In genomic region chr7:140440593-140440992, GRCh38 we compare ENCODE assay signal across 18 cellular contexts. TPM values are rescaled to one million over a fixed set of nuclear protein-coding genes. Genes with fewer than 3 reads are reported as not detected.
DNase-seq lines count a peak whose midpoint lies in the region; ATAC-seq, FAIRE-seq and TF ChIP-seq lines count a peak whose summit lies in the region.
"Had no signal": no experiment of that assay in that cellular context is flagged by ENCODE, and none has a peak within 500 bp of the region (broad histone marks: within the 10 kb centered on the region; RNA-seq: fewer than 3 reads in every experiment).

No MANE protein-coding gene starts in this region.

- no peak overlapping the region for H3K9ac ChIP-seq in K562 (ENCODE audit: insufficient read depth in 1 of 2, low read depth in 2 of 2, low read length in 2 of 2)

- H3K9me2 ChIP-seq in GM23338 (ENCODE audit: insufficient read depth): no peaks in the 10 kb centered on the region

- peaks cover 5% of the 10 kb centered on the region for H3K27me3 Mint-ChIP-seq in GM23338 (ENCODE audit: insufficient read depth, low read depth, poor library complexity)
- peaks cover 1% of the 10 kb centered on the region for H3K27me3 Mint-ChIP-seq in activated naive CD8-positive, alpha-beta T cell treated with anti-CD3 and anti-CD28 coated beads, Interleukin-2, amount 50 U/mL, for 24 hours
- H3K27me3 Mint-ChIP-seq: B cell; CD4-positive, CD25-positive, alpha-beta regulatory T cell had no signal

- no peaks in the 10 kb centered on the region for H3K79me2 ChIP-seq in GM23338 (replicated peaks; ENCODE audit: insufficient read depth)
- no peaks in the 10 kb centered on the region for H3K79me2 ChIP-seq in K562 (ENCODE audit: control insufficient read depth, insufficient read depth, low read length)

- FAIRE-seq in K562 (lab: Jason Lieb, UNC): no peak
- FAIRE-seq: D721Med, GM19239, H1 had no signal

- TF ChIP-seq EP300 in K562 (IDR thresholded peaks at IDR 0.05; ENCODE audit: low read length): no peak

- H3K27ac ChIP-seq in GM23338 (ENCODE audit: low read depth): 0 out of 2 replicates have a peak overlapping the region, but pooled peaks have one; percentile 3
- no peak overlapping the region for H3K27ac ChIP-seq in K562 (ENCODE audit: extremely low read depth, low read depth, low read length)
- H3K27ac ChIP-seq in foreskin keratinocyte: no peak overlapping the region

- H3K9me3 ChIP-seq in K562 (replicated peaks; ENCODE audit: control insufficient read depth, insufficient read depth, low read depth, low read length): no peaks in the 10 kb centered on the region
- H3K9me3 ChIP-seq: HAP-1 had no signal

- TF ChIP-seq CTCF in GM23338 (conservative IDR thresholded peaks at IDR 0.05; ENCODE audit: low read depth in 2 of 2) (no peak), K562 (IDR thresholded peaks at IDR 0.05 in 2 of 3, conservative IDR thresholded peaks at IDR 0.05 in 1 of 3; ENCODE audit: insufficient read depth in 2 of 3, low read depth in 1 of 3, low read length in 3 of 3) (no peak), foreskin keratinocyte (conservative IDR thresholded peaks at IDR 0.05) (no peak)

- TF ChIP-seq POLR2A in K562 (conservative IDR thresholded peaks at IDR 0.05): no peak

- H3K27me3 ChIP-seq in GM23338 (ENCODE audit: insufficient read depth): no peaks in the 10 kb centered on the region
- peaks cover 3 to 5% of the 10 kb centered on the region in 2 experiments for H3K27me3 ChIP-seq in K562 (ENCODE audit: control insufficient read depth in 2 of 2, insufficient read depth in 2 of 2, low read length in 2 of 2)
- H3K27me3 ChIP-seq in foreskin keratinocyte: no peaks in the 10 kb centered on the region

- intact Hi-C loops in K562 (cut with micrococcal nuclease): loop anchor here (5.0 kb wide), 2 partner anchors 38 to 113 kb away; partner anchors contain the start of gene RAB19

- H4K20me1 ChIP-seq in GM23338 (replicated peaks; ENCODE audit: insufficient read depth): no peaks in the 10 kb centered on the region
- no peaks in the 10 kb centered on the region for H4K20me1 ChIP-seq in K562 (replicated peaks; ENCODE audit: control insufficient read depth, insufficient read depth, low read length)

- no peaks in the 10 kb centered on the region for H3K4me1 Mint-ChIP-seq in GM23338
- peaks cover 7% of the 10 kb centered on the region for H3K4me1 Mint-ChIP-seq in activated naive CD8-positive, alpha-beta T cell treated with anti-CD3 and anti-CD28 coated beads, Interleukin-2, amount 50 U/mL, for 24 hours
- H3K4me1 Mint-ChIP-seq: B cell; CD8-positive, alpha-beta memory T cell had no signal

- H3K4me1 ChIP-seq in GM23338 (ENCODE audit: insufficient read depth): no peaks in the 10 kb centered on the region
- peaks cover 2 to 5% of the 10 kb centered on the region in 2 experiments; a peak in 4 of 5 replicates for H3K4me1 ChIP-seq in K562 (replicated peaks in 1 of 2; ENCODE audit: control insufficient read depth in 2 of 2, insufficient read depth in 2 of 2, low read length in 2 of 2)
- no peaks in the 10 kb centered on the region for H3K4me1 ChIP-seq in foreskin keratinocyte
- H3K4me1 ChIP-seq: HAP-1 had no signal

- H2AFZ ChIP-seq in GM23338 (no peak overlapping the region), K562 (ENCODE audit: low read depth, low read length) (no peak overlapping the region)

- H3K4me3 ChIP-seq in GM23338 (no peak overlapping the region), K562 (no peak overlapping the region)
- H3K4me3 ChIP-seq: HAP-1 had no signal

- CTCF ChIA-PET in K562 (lab: Yijun Ruan, JAX; ENCODE audit: low intra/inter-chr PET ratio): no interaction called here

- H3F3A ChIP-seq in GM23338 (replicated peaks; ENCODE audit: low read depth): 0 out of 2 replicates have a peak, but pooled peaks cover 3% of the 10 kb centered on the region

- no peaks in the 10 kb centered on the region for H3K9me1 ChIP-seq in K562 (ENCODE audit: control insufficient read depth, insufficient read depth, low read length)

- no TSS peak for BruUV-seq in K562 (replicated peaks; lab: Mats Ljungman, UMichigan)

- POLR2A ChIA-PET in K562 (lab: Yijun Ruan, JAX): interaction anchor here (0.6 to 1.5 kb wide), 5 partner anchors 11 to 807 kb away, joined by 3 to 5 read pairs (median 4); partner anchors contain the start of gene SLC37A3

- no peak for TF ChIP-seq RAD21 in K562 (CRISPR knock-in tag; conservative IDR thresholded peaks at IDR 0.05 in 1 of 2, IDR thresholded peaks at IDR 0.05 in 1 of 2)

- no peak overlapping the region for H3K27ac Mint-ChIP-seq in GM23338
- no peak overlapping the region for H3K27ac Mint-ChIP-seq in activated naive CD8-positive, alpha-beta T cell treated with anti-CD3 and anti-CD28 coated beads, Interleukin-2, amount 50 U/mL, for 24 hours
- H3K27ac Mint-ChIP-seq: B cell; CD4-positive, CD25-positive, alpha-beta regulatory T cell; CD8-positive, alpha-beta memory T cell had no signal

- ATAC-seq in GM23338 (no peak), K562 (no peak), foreskin keratinocyte (no peak)
- ATAC-seq in activated naive CD8-positive, alpha-beta T cell treated with anti-CD3 and anti-CD28 coated beads, Interleukin-2, amount 50 U/mL, for 24 hours: no peak

- in situ Hi-C loops in K562 (cut with MboI): no loop called here

- DNase-seq in EH (ENCODE audit: low read depth) (peak; percentile 19), GM23338 (ENCODE audit: low spot score) (no peak), M059J (ENCODE audit: low read depth) (peak; percentile 59), K562 (ENCODE audit: extremely low read depth in 1 of 4, low spot score in 3 of 4) (no peak), foreskin keratinocyte (no peak)
- no peak for DNase-seq in activated naive CD8-positive, alpha-beta T cell treated with anti-CD3 and anti-CD28 coated beads, Interleukin-2, amount 50 U/mL, for 24 hours
- no peak for DNase-seq in stimulated activated CD4-positive, alpha-beta T cell treated with anti-CD3 and anti-CD28 coated beads, Interleukin-12 subunit alpha, Interleukin-12 subunit beta, amount 100 ng/mL, for 4 hours
- DNase-seq: C1 segment of cervical spinal cord; CD4-positive, CD25-positive, alpha-beta regulatory T cell; CD8-positive, alpha-beta memory T cell; COR-L47; GF-D8 had no signal

- 17% methylated on average over 3 of the region's 3 CpGs for WGBS in K562 (ENCODE audit: insufficient coverage, low coverage, missing lambda C conversion rate)

- H3K36me3 ChIP-seq in GM23338 (ENCODE audit: insufficient read depth) (no peaks in the 10 kb centered on the region), K562 (ENCODE audit: control insufficient read depth, insufficient read depth, low read length) (no peaks in the 10 kb centered on the region)
- H3K36me3 ChIP-seq: HAP-1 had no signal

- H3K4me3 Mint-ChIP-seq in GM23338: no peak overlapping the region
- H3K4me3 Mint-ChIP-seq in activated naive CD8-positive, alpha-beta T cell treated with anti-CD3 and anti-CD28 coated beads, Interleukin-2, amount 50 U/mL, for 24 hours: no peak overlapping the region
- H3K4me3 Mint-ChIP-seq: B cell; CD4-positive, CD25-positive, alpha-beta regulatory T cell; CD8-positive, alpha-beta memory T cell had no signal

- no peaks in the 10 kb centered on the region for H3K9me3 Mint-ChIP-seq in GM23338
- H3K9me3 Mint-ChIP-seq in activated naive CD8-positive, alpha-beta T cell treated with anti-CD3 and anti-CD28 coated beads, Interleukin-2, amount 50 U/mL, for 24 hours: no peaks in the 10 kb centered on the region
- H3K9me3 Mint-ChIP-seq: CD4-positive, CD25-positive, alpha-beta regulatory T cell; CD8-positive, alpha-beta memory T cell had no signal

- no peak overlapping the region for H3K4me2 ChIP-seq in GM23338
- no peak overlapping the region for H3K4me2 ChIP-seq in K562 (ENCODE audit: insufficient read depth, low read length)

- no peaks in the 10 kb centered on the region; the same call in 1 of the 3 replicates for H3K36me3 Mint-ChIP-seq in GM23338 (ENCODE audit: low read depth)
- H3K36me3 Mint-ChIP-seq in activated naive CD8-positive, alpha-beta T cell treated with anti-CD3 and anti-CD28 coated beads, Interleukin-2, amount 50 U/mL, for 24 hours (ENCODE audit: low read depth): no peaks in the 10 kb centered on the region
- H3K36me3 Mint-ChIP-seq: CD4-positive, CD25-positive, alpha-beta regulatory T cell; CD8-positive, alpha-beta memory T cell had no signal

RNA-seq across cellular contexts. Expression of gene RAB19, which starts 36.7 kb away (rescaled TPM):
- 5.2 and 15.0 TPM in 2 replicates for total RNA-seq in GM23338 (2014; rRNA removed; shearing (Covaris generic))
- polyA plus RNA-seq in GM23338 (2016; fragmentation: Nextera tagmentation; extraction: Ambion mirVana) (1.3 and 2.5 TPM in 2 replicates), K562 (2011; rRNA removed) (0.14 TPM in 1 of 2 replicates, not detected in the other), K562 (2014; fragmentation: Illumina TruSeq; extraction: Trizol) (not detected in 2 replicates), K562 (2014; fragmentation: Nextera tagmentation; extraction: Ambion mirVana) (not detected), K562 (2014; rRNA removed) (not detected in 2 replicates), foreskin keratinocyte (not detected in 2 replicates)
- total RNA-seq in M059J (2014; rRNA removed; shearing (Covaris generic)): not detected in 2 replicates
- not detected in 2 replicates for total RNA-seq in K562 (2011; cell fraction: chromatin; rRNA removed; ENCODE audit: low replicate concordance)
- not detected in 2 replicates for total RNA-seq in K562 (2011; cell fraction: nucleolus; rRNA removed)
- not detected in 2 replicates for total RNA-seq in K562 (2011; cell fraction: nucleoplasm; rRNA removed)
- total RNA-seq in K562 (2014; rRNA removed) (not detected in 2 replicates), K562 (2014; rRNA removed; fragmentation: Illumina TruSeq; extraction: Trizol) (not detected in 2 replicates), K562 (2015; rRNA removed; fragmentation: Illumina TruSeq; extraction: Trizol) (not detected in 2 replicates), K562 (2021) (0.31 TPM in 1 of 2 replicates, not detected in the other), foreskin keratinocyte (0.21 TPM in 1 of 2 replicates, not detected in the other)
- not detected in 2 replicates for polyA plus RNA-seq in K562 (2011; cell fraction: cytosol; rRNA removed)
- not detected in 2 replicates for polyA plus RNA-seq in K562 (2011; cell fraction: nucleus; rRNA removed)
- polyA plus RNA-seq in K562 (2012): not detected in 2 replicates
- not detected in 2 replicates for polyA minus RNA-seq in K562 (2011; rRNA and poly(A)+ RNA removed)
- polyA minus RNA-seq in K562 (2011; cell fraction: cytosol; rRNA and poly(A)+ RNA removed): not detected in 2 replicates
- polyA minus RNA-seq in K562 (2011; cell fraction: nucleus; rRNA and poly(A)+ RNA removed): not detected in 2 replicates
- total RNA-seq: A172 had no signal

RNA-seq across cellular contexts. Expression of gene MKRN1, which starts 38.7 kb away (rescaled TPM):
- total RNA-seq in GM23338 (2014; rRNA removed; shearing (Covaris generic)): 86.8 and 102 TPM in 2 replicates
- 63.5 and 65.0 TPM in 2 replicates for polyA plus RNA-seq in GM23338 (2016; fragmentation: Nextera tagmentation; extraction: Ambion mirVana)
- 49.3 and 77.7 TPM in 2 replicates for total RNA-seq in M059J (2014; rRNA removed; shearing (Covaris generic))
- 105 and 157 TPM in 2 replicates for total RNA-seq in K562 (2011; cell fraction: chromatin; rRNA removed; ENCODE audit: low replicate concordance)
- total RNA-seq in K562 (2011; cell fraction: nucleolus; rRNA removed): 62.0 and 63.3 TPM in 2 replicates
- total RNA-seq in K562 (2011; cell fraction: nucleoplasm; rRNA removed): 108 and 126 TPM in 2 replicates
- total RNA-seq in K562 (2014; rRNA removed): 60.7 and 73.9 TPM in 2 replicates
- 82.0 and 92.2 TPM in 2 replicates for total RNA-seq in K562 (2014; rRNA removed; fragmentation: Illumina TruSeq; extraction: Trizol)
- total RNA-seq in K562 (2015; rRNA removed; fragmentation: Illumina TruSeq; extraction: Trizol): 79.0 and 87.1 TPM in 2 replicates
- total RNA-seq in K562 (2021): 70.7 and 87.5 TPM in 2 replicates
- 72.4 and 87.9 TPM in 2 replicates for polyA plus RNA-seq in K562 (2011; rRNA removed)
- polyA plus RNA-seq in K562 (2011; cell fraction: cytosol; rRNA removed): 48.3 and 81.3 TPM in 2 replicates
- 55.8 and 88.3 TPM in 2 replicates for polyA plus RNA-seq in K562 (2011; cell fraction: nucleus; rRNA removed)
- polyA plus RNA-seq in K562 (2012): 75.1 and 81.2 TPM in 2 replicates
- 80.8 and 90.3 TPM in 2 replicates for polyA plus RNA-seq in K562 (2014; fragmentation: Illumina TruSeq; extraction: Trizol)
- 10 to 100 TPM; 30.5 to 33.5 TPM for polyA plus RNA-seq in K562 (2014; fragmentation: Nextera tagmentation; extraction: Ambion mirVana)
- polyA plus RNA-seq in K562 (2014; rRNA removed): 75.8 and 76.0 TPM in 2 replicates
- 120 and 131 TPM in 2 replicates for polyA minus RNA-seq in K562 (2011; rRNA and poly(A)+ RNA removed)
- 38.2 and 52.5 TPM in 2 replicates for polyA minus RNA-seq in K562 (2011; cell fraction: cytosol; rRNA and poly(A)+ RNA removed)
- polyA minus RNA-seq in K562 (2011; cell fraction: nucleus; rRNA and poly(A)+ RNA removed): 30.3 and 62.9 TPM in 2 replicates
- 54.8 and 56.9 TPM in 2 replicates for total RNA-seq in foreskin keratinocyte
- 34.1 and 37.0 TPM in 2 replicates for polyA plus RNA-seq in foreskin keratinocyte

RNA-seq across cellular contexts. Expression of gene SLC37A3, which starts 42.3 kb away (rescaled TPM):
- total RNA-seq in GM23338 (2014; rRNA removed; shearing (Covaris generic)): 86.2 and 87.4 TPM in 2 replicates
- polyA plus RNA-seq in GM23338 (2016; fragmentation: Nextera tagmentation; extraction: Ambion mirVana) (29.0 and 35.6 TPM in 2 replicates), K562 (2011; rRNA removed) (59.1 and 72.5 TPM in 2 replicates), K562 (2014; fragmentation: Illumina TruSeq; extraction: Trizol) (28.6 and 31.2 TPM in 2 replicates), K562 (2014; fragmentation: Nextera tagmentation; extraction: Ambion mirVana) (10 to 100 TPM; 11.7 to 14.7 TPM), K562 (2014; rRNA removed) (26.0 and 28.8 TPM in 2 replicates), foreskin keratinocyte (15.6 and 16.7 TPM in 2 replicates)
- 22.7 and 37.1 TPM in 2 replicates for total RNA-seq in M059J (2014; rRNA removed; shearing (Covaris generic))
- total RNA-seq in K562 (2011; cell fraction: chromatin; rRNA removed; ENCODE audit: low replicate concordance): 240 and 339 TPM in 2 replicates
- 136 TPM in 2 replicates for total RNA-seq in K562 (2011; cell fraction: nucleolus; rRNA removed)
- total RNA-seq in K562 (2011; cell fraction: nucleoplasm; rRNA removed): 241 and 294 TPM in 2 replicates
- total RNA-seq in K562 (2014; rRNA removed) (16.4 and 18.5 TPM in 2 replicates), K562 (2014; rRNA removed; fragmentation: Illumina TruSeq; extraction: Trizol) (26.3 and 28.1 TPM in 2 replicates), K562 (2015; rRNA removed; fragmentation: Illumina TruSeq; extraction: Trizol) (26.1 and 26.8 TPM in 2 replicates), K562 (2021) (26.8 and 28.8 TPM in 2 replicates), foreskin keratinocyte (30.4 and 37.9 TPM in 2 replicates)
- polyA plus RNA-seq in K562 (2011; cell fraction: cytosol; rRNA removed): 29.7 and 73.8 TPM in 2 replicates
- 141 and 221 TPM in 2 replicates for polyA plus RNA-seq in K562 (2011; cell fraction: nucleus; rRNA removed)
- polyA plus RNA-seq in K562 (2012): 15.6 and 24.5 TPM in 2 replicates
- 123 and 151 TPM in 2 replicates for polyA minus RNA-seq in K562 (2011; rRNA and poly(A)+ RNA removed)
- 22.1 and 24.2 TPM in 2 replicates for polyA minus RNA-seq in K562 (2011; cell fraction: cytosol; rRNA and poly(A)+ RNA removed)
- polyA minus RNA-seq in K562 (2011; cell fraction: nucleus; rRNA and poly(A)+ RNA removed): 72.0 and 137 TPM in 2 replicates

Comparison
In these comparisons a context has a peak if more than half of its experiments do, and no peak if none do; other contexts are left out.
1. DNase-seq: peak in EH (single experiment) and M059J (single experiment); none in GM23338 (single experiment), K562 (0 of 4), activated naive CD8-positive, alpha-beta T cell treated with anti-CD3 and anti-CD28 coated beads, Interleukin-2, amount 50 U/mL, for 24 hours (single experiment), foreskin keratinocyte (0 of 2) and stimulated activated CD4-positive, alpha-beta T cell treated with anti-CD3 and anti-CD28 coated beads, Interleukin-12 subunit alpha, Interleukin-12 subunit beta, amount 100 ng/mL, for 4 hours (single experiment).